1 cellular context compared by ENCODE assay signal in the genomic region with DNA sequence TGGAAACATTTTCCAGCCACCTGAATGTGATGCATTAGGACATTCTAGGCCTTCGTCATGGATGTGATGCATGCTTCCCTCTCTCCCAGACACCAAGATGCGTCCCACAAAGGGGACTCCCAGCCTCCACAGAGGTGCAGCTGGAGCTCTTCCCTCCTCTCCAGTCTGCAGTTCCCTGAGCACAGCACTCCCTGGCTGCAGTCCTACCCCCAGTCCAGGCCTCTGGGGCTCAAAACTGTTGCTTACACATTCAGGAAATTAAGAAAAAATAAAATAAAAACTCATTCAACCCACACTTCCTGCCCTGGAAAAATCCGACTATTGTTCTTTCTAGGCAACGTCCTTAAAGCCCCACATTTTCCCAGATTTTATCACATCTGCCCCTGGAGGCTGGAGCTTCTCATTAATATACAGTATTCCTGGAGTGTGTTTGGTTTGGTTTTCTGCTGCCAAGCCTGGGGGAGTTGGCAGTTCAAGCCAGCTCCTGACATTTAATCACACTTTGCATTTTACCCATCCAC.
TF ChIP-seq lines count a peak whose summit lies in the region.

No MANE protein-coding gene starts in this region.

TF ChIP-seq in GM23338, 12 proteins besides CTCF, POLR2A, EP300 and RAD21 (continued from another document):
- TF ChIP-seq EZH2 (IDR thresholded peaks at IDR 0.05; ENCODE audit: low read depth, unreplicated experiment) (no peak), NANOG (IDR thresholded peaks at IDR 0.05; ENCODE audit: borderline replicate concordance) (no peak), POLR2AphosphoS5 (IDR thresholded peaks at IDR 0.05; ENCODE audit: low read depth) (no peak), ZNF114 (CRISPR knock-in tag; IDR thresholded peaks at IDR 0.05) (no peak)
- TF ChIP-seq, protein P1, sequence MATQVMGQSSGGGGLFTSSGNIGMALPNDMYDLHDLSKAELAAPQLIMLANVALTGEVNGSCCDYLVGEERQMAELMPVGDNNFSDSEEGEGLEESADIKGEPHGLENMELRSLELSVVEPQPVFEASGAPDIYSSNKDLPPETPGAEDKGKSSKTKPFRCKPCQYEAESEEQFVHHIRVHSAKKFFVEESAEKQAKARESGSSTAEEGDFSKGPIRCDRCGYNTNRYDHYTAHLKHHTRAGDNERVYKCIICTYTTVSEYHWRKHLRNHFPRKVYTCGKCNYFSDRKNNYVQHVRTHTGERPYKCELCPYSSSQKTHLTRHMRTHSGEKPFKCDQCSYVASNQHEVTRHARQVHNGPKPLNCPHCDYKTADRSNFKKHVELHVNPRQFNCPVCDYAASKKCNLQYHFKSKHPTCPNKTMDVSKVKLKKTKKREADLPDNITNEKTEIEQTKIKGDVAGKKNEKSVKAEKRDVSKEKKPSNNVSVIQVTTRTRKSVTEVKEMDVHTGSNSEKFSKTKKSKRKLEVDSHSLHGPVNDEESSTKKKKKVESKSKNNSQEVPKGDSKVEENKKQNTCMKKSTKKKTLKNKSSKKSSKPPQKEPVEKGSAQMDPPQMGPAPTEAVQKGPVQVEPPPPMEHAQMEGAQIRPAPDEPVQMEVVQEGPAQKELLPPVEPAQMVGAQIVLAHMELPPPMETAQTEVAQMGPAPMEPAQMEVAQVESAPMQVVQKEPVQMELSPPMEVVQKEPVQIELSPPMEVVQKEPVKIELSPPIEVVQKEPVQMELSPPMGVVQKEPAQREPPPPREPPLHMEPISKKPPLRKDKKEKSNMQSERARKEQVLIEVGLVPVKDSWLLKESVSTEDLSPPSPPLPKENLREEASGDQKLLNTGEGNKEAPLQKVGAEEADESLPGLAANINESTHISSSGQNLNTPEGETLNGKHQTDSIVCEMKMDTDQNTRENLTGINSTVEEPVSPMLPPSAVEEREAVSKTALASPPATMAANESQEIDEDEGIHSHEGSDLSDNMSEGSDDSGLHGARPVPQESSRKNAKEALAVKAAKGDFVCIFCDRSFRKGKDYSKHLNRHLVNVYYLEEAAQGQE (IDR thresholded peaks at IDR 0.05; ENCODE audit: unreplicated experiment) = no peak
TF ChIP-seq in GM23338: peak in this region for 0.
